ENCODE assay signal across 40 cellular contexts in genomic region chr15:91723959-91724358, GRCh38.
"Had no signal": no experiment of that assay in that cellular context is flagged by ENCODE, and none has a peak within 500 bp of the region (broad histone marks: within the 10 kb centered on the region; RNA-seq: fewer than 3 reads in every experiment).

No MANE protein-coding gene starts in this region.

- DNase-seq: activated effector memory CD4-positive, alpha-beta T cell treated with anti-CD3 and anti-CD28 coated beads, Interleukin-2, amount 50 U/mL, for 16 hours; activated effector memory CD4-positive, alpha-beta T cell treated with Interleukin-2 at 50 U/mL for 16 hours; activated gamma-delta T cell; activated gamma-delta T cell treated with Interleukin-2 at 50 U/mL for 16 hours; activated naive CD4-positive, alpha-beta T cell; activated naive CD4-positive, alpha-beta T cell treated with anti-CD3 and anti-CD28 coated beads, Interleukin-2, amount 10 ng/mL, durations not matched to agents 7 days and 5 days; activated naive CD4-positive, alpha-beta T cell treated with anti-CD3 and anti-CD28 coated beads, Interleukin-2, amount 50 U/mL, for 16 hours; activated naive CD4-positive, alpha-beta T cell treated with Interleukin-2 at 50 U/mL for 16 hours; activated naive CD8-positive, alpha-beta T cell treated with anti-CD3 and anti-CD28 coated beads for 36 hours; activated naive CD8-positive, alpha-beta T cell treated with anti-CD3 and anti-CD28 coated beads, Interleukin-2, amount 10 ng/mL, durations not matched to agents 7 days and 5 days; activated naive CD8-positive, alpha-beta T cell treated with anti-CD3 and anti-CD28 coated beads, Interleukin-2, amount 50 U/mL, for 24 hours; activated T-cell treated with anti-CD3 and anti-CD28 coated beads for 4 hours; activated T-cell treated with anti-CD3 and anti-CD28 coated beads, Interleukin-2, amount 50 U/mL, for 1 hour; activated T-cell treated with anti-CD3 and anti-CD28 coated beads, Interleukin-2, amount 50 U/mL, for 24 hours; activated T-cell treated with anti-CD3 and anti-CD28 coated beads, Interleukin-2, amount 50 U/mL, for 4 hours; activated T-cell treated with anti-CD3 and anti-CD28 coated beads, Interleukin-2, amount 50 U/mL, for 48 hours; activated T-cell treated with anti-CD3 and anti-CD28 coated beads, Interleukin-2, amount 50 U/mL, for 72 hours; adrenal gland; amniotic stem cell; amygdala; anterior cingulate cortex; aorta; body of pancreas; brain microvascular endothelial cell; caudate nucleus; central memory CD4-positive, alpha-beta T cell; cerebellar nuclear complex had no signal

- H3K36me3 ChIP-seq: adrenal gland, ascending aorta, brain microvascular endothelial cell, breast epithelium, cardiac muscle cell had no signal

- H3K4me3 ChIP-seq: adrenal gland, ascending aorta, body of pancreas, breast epithelium, cardiac muscle cell had no signal

- H3K4me3 Mint-ChIP-seq: activated naive CD4-positive, alpha-beta T cell treated with anti-CD3 and anti-CD28 coated beads, Interleukin-2, amount 10 ng/mL, durations not matched to agents 7 days and 5 days; activated naive CD4-positive, alpha-beta T cell treated with anti-CD3 and anti-CD28 coated beads, Interleukin-2, amount 50 U/mL, for 24 hours; activated naive CD8-positive, alpha-beta T cell; activated naive CD8-positive, alpha-beta T cell treated with anti-CD3 and anti-CD28 coated beads for 36 hours; activated naive CD8-positive, alpha-beta T cell treated with anti-CD3 and anti-CD28 coated beads, Interleukin-2, amount 10 ng/mL, durations not matched to agents 7 days and 5 days; activated naive CD8-positive, alpha-beta T cell treated with anti-CD3 and anti-CD28 coated beads, Interleukin-2, amount 50 U/mL, for 24 hours; activated T-cell treated with anti-CD3 and anti-CD28 coated beads, Interleukin-2, amount 50 U/mL, for 24 hours; activated T-cell treated with anti-CD3 and anti-CD28 coated beads, Interleukin-2, amount 50 U/mL, for 4 hours; activated T-cell treated with anti-CD3 and anti-CD28 coated beads, Interleukin-2, amount 50 U/mL, for 72 hours; activated T-helper 1 cell treated with anti-CD3 and anti-CD28 coated beads, Interleukin-12 subunit alpha, Interleukin-12 subunit beta, Interleukin-2, Interleukin-4 antibody, amounts not matched to agents 30 ng/mL and 10 ng/mL and 1 ng/mL, durations not matched to agents 14 hours and 24 hours and 36 hours; activated T-helper 17 cell treated with anti-CD3 and anti-CD28 coated beads, Interleukin-2, amount 50 U/mL, for 72 hours; brain; central memory CD8-positive, alpha-beta T cell had no signal

- H3K9me3 Mint-ChIP-seq: activated naive CD4-positive, alpha-beta T cell treated with anti-CD3 and anti-CD28 coated beads, Interleukin-2, amount 10 ng/mL, durations not matched to agents 7 days and 5 days; activated naive CD4-positive, alpha-beta T cell treated with anti-CD3 and anti-CD28 coated beads, Interleukin-2, amount 50 U/mL, for 24 hours; activated naive CD4-positive, alpha-beta T cell treated with anti-CD3 and anti-CD28 coated beads, Interleukin-2, amount 50 U/mL, for 72 hours; activated naive CD8-positive, alpha-beta T cell treated with anti-CD3 and anti-CD28 coated beads for 36 hours; activated naive CD8-positive, alpha-beta T cell treated with anti-CD3 and anti-CD28 coated beads, Interleukin-2, amount 10 ng/mL, durations not matched to agents 7 days and 5 days; activated naive CD8-positive, alpha-beta T cell treated with anti-CD3 and anti-CD28 coated beads, Interleukin-2, amount 50 U/mL, for 24 hours; activated T-cell treated with anti-CD3 and anti-CD28 coated beads, Interleukin-2, amount 50 U/mL, for 24 hours; activated T-cell treated with anti-CD3 and anti-CD28 coated beads, Interleukin-2, amount 50 U/mL, for 4 hours; activated T-cell treated with anti-CD3 and anti-CD28 coated beads, Interleukin-2, amount 50 U/mL, for 72 hours; activated T-helper 1 cell treated with anti-CD3 and anti-CD28 coated beads, Interleukin-12 subunit alpha, Interleukin-12 subunit beta, Interleukin-2, Interleukin-4 antibody, amounts not matched to agents 30 ng/mL and 10 ng/mL and 1 ng/mL, durations not matched to agents 14 hours and 24 hours and 36 hours; activated T-helper 17 cell treated with anti-CD3 and anti-CD28 coated beads, Interleukin-2, amount 50 U/mL, for 72 hours; activated T-helper 2 cell treated with anti-CD3 and anti-CD28 coated beads, Interferon-gamma antibody, Interleukin-2, Interleukin-4, amounts not matched to agents 10 μg/mL and 5 μg/mL and 100 μg/mL, durations not matched to agents 14 hours and 24 hours and 36 hours; central memory CD8-positive, alpha-beta T cell had no signal

- H3K4me1 ChIP-seq: adrenal gland, ascending aorta, body of pancreas, breast epithelium had no signal

- H3K4me1 Mint-ChIP-seq: activated naive CD4-positive, alpha-beta T cell treated with anti-CD3 and anti-CD28 coated beads, Interleukin-2, amount 10 ng/mL, durations not matched to agents 7 days and 5 days; activated naive CD4-positive, alpha-beta T cell treated with anti-CD3 and anti-CD28 coated beads, Interleukin-2, amount 50 U/mL, for 24 hours; activated naive CD8-positive, alpha-beta T cell treated with anti-CD3 and anti-CD28 coated beads for 36 hours; activated naive CD8-positive, alpha-beta T cell treated with anti-CD3 and anti-CD28 coated beads, Interleukin-2, amount 10 ng/mL, durations not matched to agents 7 days and 5 days; activated naive CD8-positive, alpha-beta T cell treated with anti-CD3 and anti-CD28 coated beads, Interleukin-2, amount 50 U/mL, for 24 hours; activated T-helper 17 cell treated with anti-CD3 and anti-CD28 coated beads, Interleukin-2, amount 50 U/mL, for 72 hours; brain; central memory CD8-positive, alpha-beta T cell had no signal

- H3K36me3 Mint-ChIP-seq: activated naive CD4-positive, alpha-beta T cell treated with anti-CD3 and anti-CD28 coated beads, Interleukin-2, amount 10 ng/mL, durations not matched to agents 7 days and 5 days; activated naive CD4-positive, alpha-beta T cell treated with anti-CD3 and anti-CD28 coated beads, Interleukin-2, amount 50 U/mL, for 24 hours; activated naive CD4-positive, alpha-beta T cell treated with anti-CD3 and anti-CD28 coated beads, Interleukin-2, amount 50 U/mL, for 72 hours; activated naive CD8-positive, alpha-beta T cell; activated naive CD8-positive, alpha-beta T cell treated with anti-CD3 and anti-CD28 coated beads for 36 hours; activated naive CD8-positive, alpha-beta T cell treated with anti-CD3 and anti-CD28 coated beads, Interleukin-2, amount 10 ng/mL, durations not matched to agents 7 days and 5 days; brain had no signal

- FAIRE-seq: astrocyte, bronchial epithelial cell had no signal

- ATAC-seq: activated naive CD4-positive, alpha-beta T cell treated with anti-CD3 and anti-CD28 coated beads, Interleukin-2, amount 50 U/mL, for 72 hours; activated naive CD8-positive, alpha-beta T cell treated with anti-CD3 and anti-CD28 coated beads, Interleukin-2, amount 50 U/mL, for 24 hours; activated T-cell treated with anti-CD3 and anti-CD28 coated beads, Interleukin-2, amount 50 U/mL, for 4 hours; activated T-cell treated with anti-CD3 and anti-CD28 coated beads, Interleukin-2, amount 50 U/mL, for 72 hours; activated T-helper 17 cell treated with anti-CD3 and anti-CD28 coated beads, Interleukin-2, amount 50 U/mL, for 72 hours; body of pancreas had no signal

- H3K27ac ChIP-seq: adrenal gland, ascending aorta, body of pancreas, brain microvascular endothelial cell, breast epithelium, cardiac muscle cell had no signal

- H3K9me3 ChIP-seq: adrenal gland, ascending aorta, body of pancreas had no signal

- H3K27me3 ChIP-seq: ascending aorta, body of pancreas, brain microvascular endothelial cell, breast epithelium, cardiac muscle cell had no signal

- H3K27ac Mint-ChIP-seq: activated naive CD4-positive, alpha-beta T cell treated with anti-CD3 and anti-CD28 coated beads, Interleukin-2, amount 10 ng/mL, durations not matched to agents 7 days and 5 days; activated naive CD4-positive, alpha-beta T cell treated with anti-CD3 and anti-CD28 coated beads, Interleukin-2, amount 50 U/mL, for 24 hours; activated naive CD4-positive, alpha-beta T cell treated with anti-CD3 and anti-CD28 coated beads, Interleukin-2, amount 50 U/mL, for 72 hours; activated naive CD8-positive, alpha-beta T cell; activated naive CD8-positive, alpha-beta T cell treated with anti-CD3 and anti-CD28 coated beads for 36 hours; activated naive CD8-positive, alpha-beta T cell treated with anti-CD3 and anti-CD28 coated beads, Interleukin-2, amount 10 ng/mL, durations not matched to agents 7 days and 5 days; activated naive CD8-positive, alpha-beta T cell treated with anti-CD3 and anti-CD28 coated beads, Interleukin-2, amount 50 U/mL, for 24 hours; activated T-cell treated with anti-CD3 and anti-CD28 coated beads, Interleukin-2, amount 50 U/mL, for 24 hours; activated T-cell treated with anti-CD3 and anti-CD28 coated beads, Interleukin-2, amount 50 U/mL, for 72 hours; activated T-helper 1 cell treated with anti-CD3 and anti-CD28 coated beads, Interleukin-12 subunit alpha, Interleukin-12 subunit beta, Interleukin-2, Interleukin-4 antibody, amounts not matched to agents 30 ng/mL and 10 ng/mL and 1 ng/mL, durations not matched to agents 14 hours and 24 hours and 36 hours; activated T-helper 17 cell treated with anti-CD3 and anti-CD28 coated beads, Interleukin-2, amount 50 U/mL, for 72 hours; activated T-helper 2 cell treated with anti-CD3 and anti-CD28 coated beads, Interferon-gamma antibody, Interleukin-2, Interleukin-4, amounts not matched to agents 10 μg/mL and 5 μg/mL and 100 μg/mL, durations not matched to agents 14 hours and 24 hours and 36 hours; brain had no signal
